Comparison of ENCODE assay signal across 14 cellular contexts in the genomic region with DNA sequence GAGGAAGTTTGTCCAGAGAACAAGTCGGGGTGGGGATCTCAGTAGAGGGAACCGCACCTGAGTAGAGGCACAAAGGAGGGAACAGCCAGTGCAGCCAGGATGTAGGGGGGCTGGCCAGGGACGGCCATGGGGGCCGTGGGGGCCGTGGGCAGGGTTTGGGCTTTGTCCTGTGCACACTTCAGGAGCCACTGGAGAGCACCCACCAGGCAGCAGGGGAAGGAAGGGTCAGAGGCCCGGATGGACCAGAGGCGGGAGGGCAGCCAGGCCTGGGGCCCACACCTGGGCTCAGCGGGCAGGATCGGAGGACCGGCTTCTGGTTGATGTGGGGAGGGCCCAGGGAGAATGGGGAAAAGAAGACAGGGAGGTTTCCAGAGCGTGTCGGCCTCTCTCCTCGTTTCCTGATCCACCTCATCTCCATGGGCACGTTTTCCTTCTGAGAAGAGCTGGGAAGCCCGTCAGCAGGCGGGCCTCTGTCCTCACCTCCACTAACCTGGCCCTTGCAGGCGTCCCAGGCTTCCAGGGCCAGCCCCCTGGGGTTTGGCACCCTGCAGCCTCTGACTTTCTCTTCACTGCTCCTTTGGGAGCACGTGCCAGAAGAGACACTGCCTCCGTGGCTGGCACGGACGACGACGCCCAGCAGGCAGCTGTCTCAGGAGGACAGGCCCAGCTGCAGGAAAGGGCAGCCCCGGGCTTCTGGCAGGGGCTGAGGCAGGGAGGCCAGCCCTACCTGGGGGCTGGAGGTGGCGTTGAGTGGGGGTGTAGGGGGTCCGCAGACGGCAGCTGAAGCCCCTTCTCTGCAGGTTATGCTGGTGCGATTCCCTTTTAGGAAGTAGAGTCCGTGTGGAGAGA. TPM values are rescaled to one million over a fixed set of nuclear protein-coding genes. Genes with fewer than 3 reads are reported as not detected.
A peak's percentile ranks its signal among the peaks of the same experiment; 100 is the strongest.
DNase-seq lines count a peak whose midpoint lies in the region; ATAC-seq and TF ChIP-seq lines count a peak whose summit lies in the region.
"Had no signal": no experiment of that assay in that cellular context is flagged by ENCODE, and none has a peak within 500 bp of the region (broad histone marks: within the 10 kb centered on the region; RNA-seq: fewer than 3 reads in every experiment).

No MANE protein-coding gene starts in this region.

- 59 to 68% (median 63%) methylated on average over 29 of the region's 29 CpGs for WGBS in psoas muscle, 3 donors

- intact Hi-C loops in dendritic cell treated with granulocyte-macrophage colony-stimulating factor and Interleukin-4, amounts not matched to agents 40 ng/mL and 50 ng/mL, for 4 days (cut with micrococcal nuclease) = no loop called here
- intact Hi-C loops in left colon (cut with DNase I, micrococcal nuclease) (no loop called here), psoas muscle (cut with DNase I) (no loop called here), vagina (cut with DNase I) (no loop called here)

- peaks cover 7% of the 10 kb centered on the region for H3K27me3 Mint-ChIP-seq in dendritic cell treated with granulocyte-macrophage colony-stimulating factor and Interleukin-4, amounts not matched to agents 40 ng/mL and 50 ng/mL, for 4 days
- H3K27me3 Mint-ChIP-seq in activated T-cell treated with anti-CD3 and anti-CD28 coated beads, Interleukin-2, amount 50 U/mL, for 72 hours (ENCODE audit: low read depth) = no peaks in the 10 kb centered on the region

- no peak for TF ChIP-seq POLR2A in NB4 (IDR thresholded peaks at IDR 0.05; ENCODE audit: extremely low read depth, insufficient read length)
- TF ChIP-seq POLR2A in vagina (IDR thresholded peaks at IDR 0.05) = no peak

- H3K4me1 Mint-ChIP-seq in dendritic cell treated with granulocyte-macrophage colony-stimulating factor and Interleukin-4, amounts not matched to agents 40 ng/mL and 50 ng/mL, for 4 days (ENCODE audit: low read depth) = peaks cover 42% of the 10 kb centered on the region
- H3K4me1 Mint-ChIP-seq in activated T-cell treated with anti-CD3 and anti-CD28 coated beads, Interleukin-2, amount 50 U/mL, for 72 hours (ENCODE audit: low read depth) = peaks cover 21% of the 10 kb centered on the region

- H3K4me3 Mint-ChIP-seq in dendritic cell treated with granulocyte-macrophage colony-stimulating factor and Interleukin-4, amounts not matched to agents 40 ng/mL and 50 ng/mL, for 4 days = no peak overlapping the region
- H3K4me3 Mint-ChIP-seq in activated T-cell treated with anti-CD3 and anti-CD28 coated beads, Interleukin-2, amount 50 U/mL, for 72 hours = peak overlapping the region in 1 of 2 donors; percentile 25
- H3K4me3 Mint-ChIP-seq: mesothelial cell of epicardium had no signal

- H3K36me3 Mint-ChIP-seq in dendritic cell treated with granulocyte-macrophage colony-stimulating factor and Interleukin-4, amounts not matched to agents 40 ng/mL and 50 ng/mL, for 4 days (ENCODE audit: low read depth) = peaks cover 66% of the 10 kb centered on the region
- no peaks in the 10 kb centered on the region for H3K36me3 Mint-ChIP-seq in activated T-cell treated with anti-CD3 and anti-CD28 coated beads, Interleukin-2, amount 50 U/mL, for 72 hours (ENCODE audit: insufficient read depth in 2 of 2)

- H3K9me3 ChIP-seq in psoas muscle (no peaks in the 10 kb centered on the region), vagina (no peaks in the 10 kb centered on the region)
- H3K9me3 ChIP-seq: colonic mucosa, HAP-1, SK-N-SH had no signal

- peaks cover 6% of the 10 kb centered on the region for H3K4me1 ChIP-seq in psoas muscle
- H3K4me1 ChIP-seq in vagina = no peaks in the 10 kb centered on the region
- H3K4me1 ChIP-seq: colonic mucosa had no signal

- TF ChIP-seq CTCF in NB4 (IDR thresholded peaks at IDR 0.05; ENCODE audit: low read depth, low read length) = no peak
- TF ChIP-seq CTCF in psoas muscle (IDR thresholded peaks at IDR 0.05) = no peak
- TF ChIP-seq CTCF in vagina (IDR thresholded peaks at IDR 0.05) = no peak

- DNase-seq in NB4 (ENCODE audit: low read depth) = peak; percentile 23
- peak in 1 of 2 donors; percentile 12 for DNase-seq in left colon
- DNase-seq in psoas muscle = peak in 1 of 2 donors; percentile 51
- no peak for DNase-seq in vagina (ENCODE audit: extremely low spot score in 2 of 2)
- no peak for DNase-seq in amniotic stem cell (lab: John Stamatoyannopoulos, UW)
- DNase-seq in HuH-7 (ENCODE audit: low spot score) = no peak
- no peak for DNase-seq in activated T-cell treated with anti-CD3 and anti-CD28 coated beads, Interleukin-2, amount 50 U/mL, for 72 hours
- DNase-seq: SK-N-SH had no signal

- H3K27me3 ChIP-seq in psoas muscle (ENCODE audit: insufficient read depth in 3 of 3, low read length in 2 of 3) (no peaks in the 10 kb centered on the region), vagina (no peaks in the 10 kb centered on the region)
- H3K27me3 ChIP-seq: colonic mucosa had no signal

- H3K4me3 ChIP-seq in NB4 (ENCODE audit: low read depth, low read length) (no peak overlapping the region), psoas muscle (no peak overlapping the region), vagina (no peak overlapping the region)
- H3K4me3 ChIP-seq: colonic mucosa, HAP-1 had no signal

- H3K27ac Mint-ChIP-seq in dendritic cell treated with granulocyte-macrophage colony-stimulating factor and Interleukin-4, amounts not matched to agents 40 ng/mL and 50 ng/mL, for 4 days = peak overlapping the region; percentile 48
- no peak overlapping the region for H3K27ac Mint-ChIP-seq in activated T-cell treated with anti-CD3 and anti-CD28 coated beads, Interleukin-2, amount 50 U/mL, for 72 hours
- H3K27ac Mint-ChIP-seq: activated naive CD4-positive, alpha-beta T cell treated with anti-CD3 and anti-CD28 coated beads, Interleukin-2, amount 50 U/mL, for 72 hours had no signal

- H3K9me3 Mint-ChIP-seq in dendritic cell treated with granulocyte-macrophage colony-stimulating factor and Interleukin-4, amounts not matched to agents 40 ng/mL and 50 ng/mL, for 4 days = no peaks in the 10 kb centered on the region
- no peaks in the 10 kb centered on the region for H3K9me3 Mint-ChIP-seq in activated T-cell treated with anti-CD3 and anti-CD28 coated beads, Interleukin-2, amount 50 U/mL, for 72 hours
- H3K9me3 Mint-ChIP-seq: activated naive CD4-positive, alpha-beta T cell treated with anti-CD3 and anti-CD28 coated beads, Interleukin-2, amount 50 U/mL, for 72 hours; mesothelial cell of epicardium had no signal

- peak overlapping the region; percentile 43 for H3K27ac ChIP-seq in psoas muscle
- H3K27ac ChIP-seq in vagina = no peak overlapping the region
- H3K27ac ChIP-seq: colonic mucosa, VCaP had no signal

- ATAC-seq in left colon = peak; percentile 46
- ATAC-seq in psoas muscle = peak; percentile 28 to 64 (median 45)
- no peak for ATAC-seq in activated T-cell treated with anti-CD3 and anti-CD28 coated beads, Interleukin-2, amount 50 U/mL, for 72 hours (replicated peaks in 1 of 2)

- no peaks in the 10 kb centered on the region for H3K36me3 ChIP-seq in psoas muscle (ENCODE audit: insufficient read depth in 1 of 2, low read depth in 1 of 2)
- H3K36me3 ChIP-seq in vagina = no peaks in the 10 kb centered on the region
- H3K36me3 ChIP-seq: colonic mucosa, HAP-1 had no signal

RNA-seq across cellular contexts. Expression of a gene that starts 16.8 kb away (rescaled TPM):
- 100 to 1,000 TPM; 144 to 188 TPM for total RNA-seq in left colon
- total RNA-seq in psoas muscle = 10 to 100 TPM; 28.8 to 43.2 (median 38.5) TPM
- polyA plus RNA-seq in psoas muscle = 10 to 100 TPM; 17.2 to 96.5 (median 20.2) TPM
- 58.7 TPM for total RNA-seq in vagina
- 10 to 100 TPM; 87.9 to 99.5 TPM for total RNA-seq in activated T-cell treated with anti-CD3 and anti-CD28 coated beads, Interleukin-2, amount 50 U/mL, for 72 hours

RNA-seq across cellular contexts. Expression of a gene that starts 42.8 kb away (rescaled TPM):
- 10 to 100 TPM; 11.4 to 16.2 TPM for total RNA-seq in left colon
- 10 to 100 TPM; 14.4 to 21.6 (median 18.1) TPM for total RNA-seq in psoas muscle
- 10 to 100 TPM in 2 of 3 donors, 1 to 10 TPM in 1; 6.0 to 21.2 (median 20.2) TPM for polyA plus RNA-seq in psoas muscle
- total RNA-seq in vagina = 18.9 TPM
- total RNA-seq in activated T-cell treated with anti-CD3 and anti-CD28 coated beads, Interleukin-2, amount 50 U/mL, for 72 hours = 10 to 100 TPM; 52.6 to 62.0 TPM

RNA-seq across cellular contexts. Expression of a gene that starts 42.9 kb away (rescaled TPM):
- under 1 TPM; 0.42 to 0.49 TPM for total RNA-seq in left colon
- total RNA-seq in psoas muscle = under 1 TPM in 3 of 4 donors, not detected in 1; 0.16 to 0.23 (median 0.19) TPM
- 1 to 10 TPM in 1 of 3 donors, under 1 TPM in 2; 0.32 to 1.7 (median 0.35) TPM for polyA plus RNA-seq in psoas muscle
- 2.7 TPM for total RNA-seq in vagina
- total RNA-seq in activated T-cell treated with anti-CD3 and anti-CD28 coated beads, Interleukin-2, amount 50 U/mL, for 72 hours = 1 to 10 TPM; 1.3 to 1.9 TPM

Comparison
In these comparisons a context has a peak if more than half of its experiments do, and no peak if none do; other contexts are left out.
1. ATAC-seq: peak in left colon (single experiment) and psoas muscle (4 of 4); none in activated T-cell treated with anti-CD3 and anti-CD28 coated beads, Interleukin-2, amount 50 U/mL, for 72 hours (0 of 2).